ENCODE assay signal across 18 cellular contexts in the genomic region with DNA sequence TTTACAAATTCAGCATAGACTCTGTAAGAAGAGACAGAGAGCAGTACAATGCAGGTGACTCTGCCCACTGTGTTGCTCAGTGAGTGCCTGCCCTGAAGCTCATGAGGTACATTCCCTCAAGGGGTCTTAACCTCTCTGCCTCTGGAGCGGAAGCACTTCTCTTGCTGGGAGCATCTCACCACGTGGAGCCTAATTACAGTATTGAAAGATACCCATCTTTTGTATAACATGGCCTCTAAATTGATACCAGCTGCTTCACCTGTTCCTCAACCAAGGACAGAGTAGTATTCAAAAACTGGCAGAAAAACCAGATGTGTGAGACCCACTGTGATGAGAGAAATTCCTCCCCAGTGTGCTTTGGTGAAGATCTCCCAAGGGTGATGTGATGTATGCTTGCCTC.
"Had no signal": no experiment of that assay in that cellular context is flagged by ENCODE, and none has a peak within 500 bp of the region (broad histone marks: within the 10 kb centered on the region; RNA-seq: fewer than 3 reads in every experiment).

No MANE protein-coding gene starts in this region.

- H3K27me3 Mint-ChIP-seq: naive B cell; naive thymus-derived CD8-positive, alpha-beta T cell had no signal

- ATAC-seq: foreskin keratinocyte; gastroesophageal sphincter; left cardiac atrium; left lung; left ventricle myocardium superior; lower lobe of right lung; mucosa of descending colon; naive thymus-derived CD8-positive, alpha-beta T cell had no signal

- H3K9me3 ChIP-seq: esophagus muscularis mucosa, gastroesophageal sphincter, heart right ventricle, left lung, lower lobe of right lung, mucosa of descending colon had no signal

- H3K27ac Mint-ChIP-seq: mesothelial cell of epicardium, naive B cell had no signal

- DNase-seq: dermis blood vessel endothelial cell; dorsolateral prefrontal cortex; effector CD4-positive, alpha-beta T cell; effector memory CD4-positive, alpha-beta T cell; foreskin keratinocyte; heart right ventricle; hippocampal formation; left cardiac atrium; left lung; left ventricle myocardium superior; lower lobe of right lung; mesenchymal stem cell; mucosa of descending colon; naive B cell; naive thymus-derived CD8-positive, alpha-beta T cell had no signal

- H3K4me3 ChIP-seq: dorsolateral prefrontal cortex, esophagus muscularis mucosa, gastroesophageal sphincter, heart right ventricle, left lung, lower lobe of right lung, mucosa of descending colon had no signal

- H3K27ac ChIP-seq: dorsolateral prefrontal cortex, esophagus muscularis mucosa, foreskin keratinocyte, gastroesophageal sphincter, heart right ventricle, left lung, lower lobe of right lung had no signal

- H3K4me3 Mint-ChIP-seq: mesothelial cell of epicardium; naive B cell; naive thymus-derived CD8-positive, alpha-beta T cell had no signal

- H3K4me1 ChIP-seq: foreskin keratinocyte, left lung, lower lobe of right lung had no signal

- H3K4me1 Mint-ChIP-seq: mesothelial cell of epicardium had no signal

- H3K9me3 Mint-ChIP-seq: mesothelial cell of epicardium; naive B cell; naive thymus-derived CD8-positive, alpha-beta T cell had no signal

- H3K27me3 ChIP-seq: dorsolateral prefrontal cortex, esophagus muscularis mucosa, foreskin keratinocyte, gastroesophageal sphincter, heart right ventricle, left lung had no signal
